ENCODE assay signal across 11 cellular contexts in genomic region chr1:12088607-12089006, GRCh38. TPM values are rescaled to one million over a fixed set of nuclear protein-coding genes. Genes with fewer than 3 reads are reported as not detected.
DNase-seq lines count a peak whose midpoint lies in the region; ATAC-seq and TF ChIP-seq lines count a peak whose summit lies in the region.
"Had no signal": no experiment of that assay in that cellular context is flagged by ENCODE, and none has a peak within 500 bp of the region (broad histone marks: within the 10 kb centered on the region; RNA-seq: fewer than 3 reads in every experiment).

No MANE protein-coding gene starts in this region.

- peaks cover 0 to 14% (median 6%) of the 10 kb centered on the region in 3 donors for H3K9me3 Mint-ChIP-seq in T-cell
- peaks cover 4% of the 10 kb centered on the region for H3K9me3 Mint-ChIP-seq in activated T-cell treated with anti-CD3 and anti-CD28 coated beads, Interleukin-2, amount 50 U/mL, for 4 hours
- peaks cover 3 to 18% (median 6%) of the 10 kb centered on the region in 7 donors for H3K9me3 Mint-ChIP-seq in CD14-positive monocyte

- intact Hi-C loops in CD14-positive monocyte (cut with micrococcal nuclease), result no loop called here

- H3K4me3 Mint-ChIP-seq in T-cell (peak overlapping the region; percentile 24 to 83 (median 39)), CD14-positive monocyte (peak overlapping the region in 1 of 2 donors; percentile 20)
- peak overlapping the region; percentile 58 for H3K4me3 Mint-ChIP-seq in activated T-cell treated with anti-CD3 and anti-CD28 coated beads, Interleukin-2, amount 50 U/mL, for 4 hours

- peak; percentile 67 to 83 (median 74) for ATAC-seq in T-cell (replicated peaks in 1 of 4)
- peak; percentile 20 to 42 for ATAC-seq in activated T-cell treated with anti-CD3 and anti-CD28 coated beads, Interleukin-2, amount 50 U/mL, for 4 hours
- ATAC-seq: pancreas had no signal

- no peaks in the 10 kb centered on the region for H3K36me3 Mint-ChIP-seq in T-cell
- H3K36me3 Mint-ChIP-seq in activated T-cell treated with anti-CD3 and anti-CD28 coated beads, Interleukin-2, amount 50 U/mL, for 4 hours (ENCODE audit: insufficient read depth), result no peaks in the 10 kb centered on the region
- no peaks in the 10 kb centered on the region for H3K36me3 Mint-ChIP-seq in CD14-positive monocyte

- POLR2A ChIA-PET in T-cell (lab: Charles Lee), result interaction anchor here in 1 of 2 donors (0.5 to 0.7 kb wide), 2 partner anchors 13 to 18 kb away, joined by 3 to 4 read pairs; no protein-coding TSS in a partner anchor

- CTCF ChIA-PET in T-cell (lab: Charles Lee), result interaction anchor here in 1 of 2 donors (1.1 kb wide), 1 partner anchor 36 kb away, joined by 3 read pairs; no protein-coding TSS in a partner anchor

- H3K27ac Mint-ChIP-seq in T-cell, result peak overlapping the region; percentile 81 to 90
- peak overlapping the region in 2 of 7 donors; percentile 14 to 24 for H3K27ac Mint-ChIP-seq in CD14-positive monocyte

- DNase-seq in CMK (ENCODE audit: low read depth) (peak; percentile 89), T-cell (peak; percentile 15 to 61 (median 40)), myocyte (ENCODE audit: low read depth) (peak; percentile 26), anterior cingulate cortex (lab: John Stamatoyannopoulos, UW) (no peak), NCI-H526 treated with DMSO at 0.1 percent for 48 hours (lab: John Stamatoyannopoulos, UW) (no peak), iPS-NIHi7 (ENCODE audit: extremely low spot score) (no peak), CD14-positive monocyte (ENCODE audit: low spot score) (no peak)
- peak; percentile 23 for DNase-seq in activated T-cell treated with anti-CD3 and anti-CD28 coated beads, Interleukin-2, amount 50 U/mL, for 4 hours
- DNase-seq: C1 segment of cervical spinal cord, NCI-H748 treated with DMSO at 0.1 percent for 48 hours, pancreas had no signal

- H3K27me3 Mint-ChIP-seq in T-cell (no peaks in the 10 kb centered on the region), CD14-positive monocyte (ENCODE audit: low read depth in 3 of 3) (peaks cover 1 to 7% (median 5%) of the 10 kb centered on the region in 3 donors)
- no peaks in the 10 kb centered on the region for H3K27me3 Mint-ChIP-seq in activated T-cell treated with anti-CD3 and anti-CD28 coated beads, Interleukin-2, amount 50 U/mL, for 4 hours (ENCODE audit: low read depth)

- no peak for TF ChIP-seq CTCF in CD14-positive monocyte (IDR thresholded peaks at IDR 0.05)

- H3K4me1 Mint-ChIP-seq in T-cell (peaks cover 41 to 50% (median 49%) of the 10 kb centered on the region in 3 donors), CD14-positive monocyte (peaks cover 24% of the 10 kb centered on the region)
- H3K4me1 Mint-ChIP-seq in activated T-cell treated with anti-CD3 and anti-CD28 coated beads, Interleukin-2, amount 50 U/mL, for 4 hours (ENCODE audit: low read depth), result peaks cover 41% of the 10 kb centered on the region

RNA-seq across cellular contexts. Expression of gene TNFRSF8, which starts 25.5 kb away (rescaled TPM):
- total RNA-seq in T-cell, result under 1 TPM in 4 of 5 donors, not detected in 1; 0.20 to 0.53 (median 0.33) TPM
- 10 to 100 TPM; 13.7 to 17.5 (median 14.9) TPM for total RNA-seq in activated T-cell treated with anti-CD3 and anti-CD28 coated beads, Interleukin-2, amount 50 U/mL, for 4 hours
- 0.16 TPM in 1 of 2 replicates, not detected in the other for total RNA-seq in myocyte
- polyA plus RNA-seq in myocyte (2012), result not detected
- polyA plus RNA-seq in CD14-positive monocyte, result 10 to 100 TPM; 11.8 to 11.9 TPM

Comparison
In these comparisons a context has a peak if more than half of its experiments do, and no peak if none do; other contexts are left out.
1. DNase-seq: peak in CMK (single experiment), T-cell (34 of 34), activated T-cell treated with anti-CD3 and anti-CD28 coated beads, Interleukin-2, amount 50 U/mL, for 4 hours (single experiment) and myocyte (single experiment); none in anterior cingulate cortex (0 of 58), NCI-H526 treated with DMSO at 0.1 percent for 48 hours (single experiment), iPS-NIHi7 (single experiment) and CD14-positive monocyte (single experiment).
2. RNA of gene TNFRSF8, which starts 25.5 kb away (total RNA-seq): 13.7 to 17.5 TPM in activated T-cell treated with anti-CD3 and anti-CD28 coated beads, Interleukin-2, amount 50 U/mL, for 4 hours; 0.20 to 0.53 TPM in T-cell and 0.16 TPM in myocyte; every median in the first group is over 4 times any median in the second.